In the genomic region with DNA sequence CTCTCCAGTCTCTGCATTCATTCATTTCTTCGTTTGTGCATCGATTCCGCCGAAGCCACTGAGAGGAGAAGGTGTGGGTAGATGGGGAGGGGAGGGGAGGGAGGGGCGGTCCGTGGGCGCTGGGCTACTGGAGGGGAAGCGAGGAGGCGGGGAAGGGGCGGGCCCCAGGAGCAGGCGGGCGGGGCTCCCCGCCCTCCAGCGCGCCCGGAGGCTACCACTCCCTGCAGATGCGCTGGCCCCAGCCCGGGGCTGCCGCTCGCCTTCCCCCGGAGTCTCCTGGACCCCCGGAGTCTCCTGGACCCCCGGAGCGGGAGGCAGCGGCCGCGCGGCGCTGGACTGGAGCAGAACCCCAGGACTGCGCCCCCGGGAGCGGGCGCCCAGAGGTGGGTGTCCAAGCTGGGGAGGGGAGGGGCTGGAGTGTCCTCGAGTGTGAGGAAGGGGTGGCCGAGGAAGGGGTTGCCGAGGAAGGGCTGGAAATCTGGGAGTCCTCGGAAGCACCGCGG, we compare ENCODE assay signal across 8 cellular contexts.
DNase-seq lines count a peak whose midpoint lies in the region; ATAC-seq lines count a peak whose summit lies in the region.

No MANE protein-coding gene starts in this region.

- DNase-seq in EL = peak; percentile 88
- peak; percentile 77 for DNase-seq in LHCN-M2 (ENCODE audit: low read depth)
- DNase-seq in T follicular helper cell (ENCODE audit: low read depth) = peak; percentile 61
- peak; percentile 90 for DNase-seq in adipocyte (ENCODE audit: low read depth)
- peak; percentile 86 to 94 (median 92) for DNase-seq in right cardiac atrium
- peak; percentile 84 for DNase-seq in retina
- no peak for DNase-seq in epidermal melanocyte (ENCODE audit: insufficient read length, low spot score)

- H3K9me3 ChIP-seq in adipocyte (ENCODE audit: control insufficient read depth, low read length) (no peaks in the 10 kb centered on the region), right cardiac atrium (ENCODE audit: control insufficient read depth, low read length) (no peaks in the 10 kb centered on the region)

- ATAC-seq in GM21737 (IDR thresholded peaks at IDR 0.05; ENCODE audit: unreplicated experiment) (peak; percentile 84), right cardiac atrium (peak; percentile 96 to 97)

- peak overlapping the region; percentile 95 for H3K9ac ChIP-seq in adipocyte (ENCODE audit: low read length)

- H3K27me3 ChIP-seq in adipocyte (replicated peaks; ENCODE audit: control insufficient read depth, insufficient read depth, low read length) = no peaks in the 10 kb centered on the region
- H3K27me3 ChIP-seq in right cardiac atrium (ENCODE audit: control insufficient read depth, insufficient read depth) = no peaks in the 10 kb centered on the region

- WGBS in right cardiac atrium = 1% methylated on average over 39 of the region's 39 CpGs

- peaks cover 3% of the 10 kb centered on the region for H3K36me3 ChIP-seq in adipocyte (ENCODE audit: control insufficient read depth, insufficient read depth, low read length, severe bottlenecking)

- H3K27ac ChIP-seq in right cardiac atrium (ENCODE audit: low read length) = peak overlapping the region; percentile 77

- H3K4me3 ChIP-seq in adipocyte (ENCODE audit: low read length) (peak overlapping the region; percentile 92), right cardiac atrium (ENCODE audit: low read length) (peak overlapping the region; percentile 92)

- H3K4me1 ChIP-seq in adipocyte (ENCODE audit: control insufficient read depth, insufficient read depth, low read length) = peaks cover 32% of the 10 kb centered on the region
- H3K4me1 ChIP-seq in right cardiac atrium (ENCODE audit: control insufficient read depth, insufficient read depth, low read length) = peaks cover 8% of the 10 kb centered on the region

- intact Hi-C loops in right cardiac atrium (cut with DNase I) = loop anchor here in 2 of 4 donors (5.0 to 10.0 kb wide), 2 partner anchors 76 to 136 kb away; no protein-coding TSS in a partner anchor
